Comparison of ENCODE assay signal across 8 cellular contexts in the genomic region with DNA sequence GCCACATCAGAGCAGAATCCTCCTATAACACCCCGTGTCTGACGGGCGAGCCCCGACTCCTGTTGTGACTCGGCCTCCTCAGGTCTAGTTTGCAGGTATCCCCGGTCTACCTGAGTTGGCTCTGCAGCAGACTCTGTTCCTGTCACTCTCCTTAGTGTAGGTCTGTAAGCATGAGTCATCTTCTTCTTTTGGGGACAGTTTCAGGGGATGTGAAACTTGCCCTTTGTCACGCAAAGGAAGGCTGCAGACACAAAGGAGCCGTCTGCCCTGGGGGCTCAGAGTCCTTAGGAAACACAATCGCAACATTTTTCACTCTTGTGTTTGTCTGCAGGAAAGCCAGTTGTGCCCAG.
DNase-seq lines count a peak whose midpoint lies in the region; ATAC-seq lines count a peak whose summit lies in the region.

No MANE protein-coding gene starts in this region.

- H3K4me3 ChIP-seq in H7 (ENCODE audit: insufficient read depth, low read depth, low read length), result no peak overlapping the region

- peaks cover 39% of the 10 kb centered on the region for H3K27me3 ChIP-seq in H7 (ENCODE audit: control insufficient read depth, insufficient read depth, low read length)

- no peak overlapping the region for H3K27ac Mint-ChIP-seq in activated naive CD8-positive, alpha-beta T cell treated with anti-CD3 and anti-CD28 coated beads, Interleukin-2, amount 10 ng/mL, durations not matched to agents 7 days and 5 days

- no peaks in the 10 kb centered on the region for H3K36me3 ChIP-seq in H7 (replicated peaks; ENCODE audit: control insufficient read depth, insufficient read depth, low read length)

- H3K9me3 Mint-ChIP-seq in activated naive CD8-positive, alpha-beta T cell treated with anti-CD3 and anti-CD28 coated beads, Interleukin-2, amount 10 ng/mL, durations not matched to agents 7 days and 5 days, result no peaks in the 10 kb centered on the region

- POLR2A ChIA-PET in activated naive CD8-positive, alpha-beta T cell treated with anti-CD3 and anti-CD28 coated beads, Interleukin-2, amount 10 ng/mL, durations not matched to agents 7 days and 5 days (lab: Charles Lee), result no interaction called here

- peaks cover 9% of the 10 kb centered on the region for H3K36me3 Mint-ChIP-seq in activated naive CD8-positive, alpha-beta T cell treated with anti-CD3 and anti-CD28 coated beads, Interleukin-2, amount 10 ng/mL, durations not matched to agents 7 days and 5 days

- H3K27me3 Mint-ChIP-seq in activated naive CD8-positive, alpha-beta T cell treated with anti-CD3 and anti-CD28 coated beads, Interleukin-2, amount 10 ng/mL, durations not matched to agents 7 days and 5 days, result peaks cover 4% of the 10 kb centered on the region

- H3K4me3 Mint-ChIP-seq in activated naive CD8-positive, alpha-beta T cell treated with anti-CD3 and anti-CD28 coated beads, Interleukin-2, amount 10 ng/mL, durations not matched to agents 7 days and 5 days, result peak overlapping the region; percentile 41

- DNase-seq in H7, result peak; percentile 61
- DNase-seq in M059J (ENCODE audit: low read depth), result peak; percentile 84
- DNase-seq in activated naive CD8-positive, alpha-beta T cell treated with anti-CD3 and anti-CD28 coated beads, Interleukin-2, amount 10 ng/mL, durations not matched to agents 7 days and 5 days, result no peak
- peak; percentile 53 for DNase-seq in stimulated activated CD4-positive, alpha-beta T cell treated with anti-CD3 and anti-CD28 coated beads, Interleukin-4, amount 100 ng/mL, for 1 hour
- DNase-seq in AG08395 (ENCODE audit: low spot score), result no peak
- no peak for DNase-seq in DMS 273 (lab: John Stamatoyannopoulos, UW; ENCODE audit: unreplicated experiment)
- DNase-seq in HUDEP-2 (lab: John Stamatoyannopoulos, UW; ENCODE audit: unreplicated experiment in 76 of 76), result no peak

- ATAC-seq in GM18502 (IDR thresholded peaks at IDR 0.05; ENCODE audit: poor library complexity, unreplicated experiment), result peak; percentile 90
- peak; percentile 65 for ATAC-seq in activated naive CD8-positive, alpha-beta T cell treated with anti-CD3 and anti-CD28 coated beads, Interleukin-2, amount 10 ng/mL, durations not matched to agents 7 days and 5 days (ENCODE audit: low read depth)

- peaks cover 24% of the 10 kb centered on the region for H3K4me1 Mint-ChIP-seq in activated naive CD8-positive, alpha-beta T cell treated with anti-CD3 and anti-CD28 coated beads, Interleukin-2, amount 10 ng/mL, durations not matched to agents 7 days and 5 days

Comparison
In these comparisons a context has a peak if more than half of its experiments do, and no peak if none do; other contexts are left out.
1. DNase-seq: peak in H7 (single experiment), M059J (single experiment) and stimulated activated CD4-positive, alpha-beta T cell treated with anti-CD3 and anti-CD28 coated beads, Interleukin-4, amount 100 ng/mL, for 1 hour (single experiment); none in activated naive CD8-positive, alpha-beta T cell treated with anti-CD3 and anti-CD28 coated beads, Interleukin-2, amount 10 ng/mL, durations not matched to agents 7 days and 5 days (single experiment), AG08395 (single experiment), DMS 273 (single experiment) and HUDEP-2 (0 of 76).